14 cellular contexts compared by ENCODE assay signal in the genomic region with DNA sequence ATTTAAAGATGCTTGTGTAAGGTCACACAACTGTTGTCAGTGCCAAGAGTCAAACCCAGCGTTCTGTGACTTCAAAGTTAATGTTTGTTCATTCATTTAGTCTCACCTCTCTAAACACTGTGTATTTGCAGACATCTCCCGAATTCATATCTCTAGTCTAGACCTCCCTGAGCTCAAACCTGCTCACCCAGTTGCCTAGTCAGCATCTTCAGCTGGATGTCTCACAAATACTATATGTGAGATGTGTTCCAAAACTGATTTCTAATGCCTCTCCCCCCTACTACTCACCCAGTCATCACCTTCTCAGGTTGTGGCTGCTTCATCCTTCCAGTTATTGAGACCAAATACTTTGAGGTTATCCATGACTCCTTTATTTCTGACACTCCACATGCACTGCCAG.
A peak's percentile ranks its signal among the peaks of the same experiment; 100 is the strongest.
DNase-seq lines count a peak whose midpoint lies in the region; ATAC-seq and TF ChIP-seq lines count a peak whose summit lies in the region.
"Had no signal": no experiment of that assay in that cellular context is flagged by ENCODE, and none has a peak within 500 bp of the region (broad histone marks: within the 10 kb centered on the region; RNA-seq: fewer than 3 reads in every experiment).

No MANE protein-coding gene starts in this region.

- H3K27me3 ChIP-seq in stomach = no peaks in the 10 kb centered on the region
- H3K27me3 ChIP-seq: BLaER1 treated with 17β-estradiol and CSF1 and Interleukin-3, amounts not matched to agents 10 nM and 100 nM had no signal

- no peak for TF ChIP-seq EP300 in stomach (IDR thresholded peaks at IDR 0.05)

- POLR2A ChIA-PET in activated CD4-positive, alpha-beta T cell treated with anti-CD3 and anti-CD28 coated beads for 36 hours (lab: Charles Lee) = no interaction called here

- CTCF ChIA-PET in activated CD4-positive, alpha-beta T cell treated with anti-CD3 and anti-CD28 coated beads for 36 hours (lab: Charles Lee) = no interaction called here

- H3K36me3 Mint-ChIP-seq in activated CD4-positive, alpha-beta T cell treated with anti-CD3 and anti-CD28 coated beads for 36 hours (ENCODE audit: low read depth) = no peaks in the 10 kb centered on the region
- H3K36me3 Mint-ChIP-seq in activated T-helper 17 cell treated with anti-CD3 and anti-CD28 coated beads, Interleukin-2, amount 50 U/mL, for 72 hours (ENCODE audit: low read depth) = no peaks in the 10 kb centered on the region
- H3K36me3 Mint-ChIP-seq in T-helper 17 cell (ENCODE audit: low read depth) = no peaks in the 10 kb centered on the region
- H3K36me3 Mint-ChIP-seq: CD4-positive, CD25-positive, alpha-beta regulatory T cell had no signal

- ATAC-seq in activated CD4-positive, alpha-beta T cell treated with anti-CD3 and anti-CD28 coated beads for 36 hours = peak; percentile 30
- peak; percentile 9 for ATAC-seq in activated T-helper 17 cell treated with anti-CD3 and anti-CD28 coated beads, Interleukin-2, amount 50 U/mL, for 72 hours (replicated peaks)
- no peak for ATAC-seq in T-helper 17 cell
- ATAC-seq: GM12878, GM23338 had no signal

- no peak overlapping the region for H3K27ac Mint-ChIP-seq in activated CD4-positive, alpha-beta T cell treated with anti-CD3 and anti-CD28 coated beads for 36 hours
- H3K27ac Mint-ChIP-seq in activated T-helper 17 cell treated with anti-CD3 and anti-CD28 coated beads, Interleukin-2, amount 50 U/mL, for 72 hours = no peak overlapping the region
- H3K27ac Mint-ChIP-seq in T-helper 17 cell = no peak overlapping the region
- H3K27ac Mint-ChIP-seq: CD4-positive, CD25-positive, alpha-beta regulatory T cell; GM23338 had no signal

- TF ChIP-seq POLR2A in stomach (IDR thresholded peaks at IDR 0.05) = no peak

- H3K27me3 Mint-ChIP-seq in activated CD4-positive, alpha-beta T cell treated with anti-CD3 and anti-CD28 coated beads for 36 hours = no peaks in the 10 kb centered on the region
- no peaks in the 10 kb centered on the region for H3K27me3 Mint-ChIP-seq in activated T-helper 17 cell treated with anti-CD3 and anti-CD28 coated beads, Interleukin-2, amount 50 U/mL, for 72 hours
- H3K27me3 Mint-ChIP-seq in T-helper 17 cell = no peaks in the 10 kb centered on the region
- H3K27me3 Mint-ChIP-seq: CD4-positive, CD25-positive, alpha-beta regulatory T cell had no signal

- DNase-seq in activated CD4-positive, alpha-beta T cell treated with anti-CD3 and anti-CD28 coated beads for 36 hours = no peak
- DNase-seq in activated CD4-positive, alpha-beta T cell treated with anti-CD3 and anti-CD28 coated beads, Interleukin-2, amount 50 U/mL, for 1 hour = no peak
- DNase-seq in kidney tubule cell (ENCODE audit: low spot score) (peak; percentile 46), DMS 273 treated with DMSO at 0.1 percent for 48 hours (lab: John Stamatoyannopoulos, UW) (no peak), stomach (no peak), T-helper 17 cell (no peak)
- DNase-seq: CD4-positive, CD25-positive, alpha-beta regulatory T cell; H7 had no signal

- no peak for TF ChIP-seq CTCF in stomach (IDR thresholded peaks at IDR 0.05)

- 58 to 86% (median 66%) methylated on average over 2 of the region's 2 CpGs for WGBS in stomach, 5 donors

- no peaks in the 10 kb centered on the region for H3K36me3 ChIP-seq in stomach
- H3K36me3 ChIP-seq: BLaER1 treated with 17β-estradiol and CSF1 and Interleukin-3, amounts not matched to agents 10 nM and 100 nM had no signal

- intact Hi-C loops in activated CD4-positive, alpha-beta T cell treated with anti-CD3 and anti-CD28 coated beads for 36 hours (cut with DNase I, micrococcal nuclease) = loop anchor here in 1 of 2 experiments (5.0 kb wide), 1 partner anchor 68 kb away; no protein-coding TSS in a partner anchor
- intact Hi-C loops in stomach (cut with DNase I; ENCODE audit: low total_unique reads) = no loop called here

- no peaks in the 10 kb centered on the region for H3K9me3 Mint-ChIP-seq in activated CD4-positive, alpha-beta T cell treated with anti-CD3 and anti-CD28 coated beads for 36 hours (ENCODE audit: low read depth)
- H3K9me3 Mint-ChIP-seq in activated T-helper 17 cell treated with anti-CD3 and anti-CD28 coated beads, Interleukin-2, amount 50 U/mL, for 72 hours = no peaks in the 10 kb centered on the region
- H3K9me3 Mint-ChIP-seq: CD4-positive, CD25-positive, alpha-beta regulatory T cell; GM23338 had no signal

- no peak overlapping the region for H3K4me3 ChIP-seq in stomach
- H3K4me3 ChIP-seq: BLaER1 treated with 17β-estradiol and CSF1 and Interleukin-3, amounts not matched to agents 10 nM and 100 nM; GM12878; GM23338 had no signal

- no peak overlapping the region for H3K4me3 Mint-ChIP-seq in activated CD4-positive, alpha-beta T cell treated with anti-CD3 and anti-CD28 coated beads for 36 hours
- no peak overlapping the region for H3K4me3 Mint-ChIP-seq in activated T-helper 17 cell treated with anti-CD3 and anti-CD28 coated beads, Interleukin-2, amount 50 U/mL, for 72 hours
- H3K4me3 Mint-ChIP-seq in T-helper 17 cell = no peak overlapping the region
- H3K4me3 Mint-ChIP-seq: CD4-positive, CD25-positive, alpha-beta regulatory T cell; GM23338 had no signal

- H3K27ac ChIP-seq in stomach = no peak overlapping the region
- H3K27ac ChIP-seq: 22Rv1; BLaER1 treated with 17β-estradiol and CSF1 and Interleukin-3, amounts not matched to agents 10 nM and 100 nM; HL-60 had no signal

- H3K9me3 ChIP-seq in stomach = no peaks in the 10 kb centered on the region
- H3K9me3 ChIP-seq in T-helper 17 cell (ENCODE audit: control insufficient read depth, low read length, poor library complexity, severe bottlenecking) = no peaks in the 10 kb centered on the region
- H3K9me3 ChIP-seq: BLaER1 treated with 17β-estradiol and CSF1 and Interleukin-3, amounts not matched to agents 10 nM and 100 nM had no signal

- H3K4me1 Mint-ChIP-seq in activated CD4-positive, alpha-beta T cell treated with anti-CD3 and anti-CD28 coated beads for 36 hours = peaks cover 27% of the 10 kb centered on the region
- peaks cover 22% of the 10 kb centered on the region for H3K4me1 Mint-ChIP-seq in activated T-helper 17 cell treated with anti-CD3 and anti-CD28 coated beads, Interleukin-2, amount 50 U/mL, for 72 hours
- H3K4me1 Mint-ChIP-seq in T-helper 17 cell = peaks cover 20% of the 10 kb centered on the region
- H3K4me1 Mint-ChIP-seq: GM23338 had no signal

- peaks cover 8 to 43% (median 25%) of the 10 kb centered on the region in 4 donors for H3K4me1 ChIP-seq in stomach
